33 cellular contexts compared by ENCODE assay signal in genomic region chr6:163883946-163884345, GRCh38.
DNase-seq lines count a peak whose midpoint lies in the region; ATAC-seq, FAIRE-seq and TF ChIP-seq lines count a peak whose summit lies in the region.
"Had no signal": no experiment of that assay in that cellular context is flagged by ENCODE, and none has a peak within 500 bp of the region (broad histone marks: within the 10 kb centered on the region; RNA-seq: fewer than 3 reads in every experiment).

No MANE protein-coding gene starts in this region.

- H3K4me3 Mint-ChIP-seq in CD14-positive monocyte, result peak overlapping the region in 1 of 2 donors; percentile 56
- H3K4me3 Mint-ChIP-seq: activated naive CD8-positive, alpha-beta T cell; activated T-cell treated with anti-CD3 and anti-CD28 coated beads, Interleukin-2, amount 50 U/mL, for 24 hours; neural progenitor cell; stimulated activated naive B cell treated with anti-CD40 and anti-IgM and Interleukin-4, amounts not matched to agents 10 μg/mL and 1 μg/mL and 100 μg/mL, for 72 hours; type B pancreatic cell had no signal

- no peaks in the 10 kb centered on the region for H3K36me3 Mint-ChIP-seq in CD14-positive monocyte
- H3K36me3 Mint-ChIP-seq: activated naive CD8-positive, alpha-beta T cell; type B pancreatic cell had no signal

- peaks cover 21% of the 10 kb centered on the region for H3K4me1 Mint-ChIP-seq in CD14-positive monocyte
- H3K4me1 Mint-ChIP-seq: neural progenitor cell had no signal

- FAIRE-seq in GM19239 (lab: Jason Lieb, UNC), result no peak
- no peak for FAIRE-seq in RCC 7860 (lab: Jason Lieb, UNC)
- FAIRE-seq: bronchial epithelial cell, endothelial cell of umbilical vein, islet of Langerhans, pancreas, small intestine had no signal

- ATAC-seq in HG03108 (IDR thresholded peaks at IDR 0.05; ENCODE audit: unreplicated experiment), result no peak
- ATAC-seq: left lobe of liver; stimulated activated naive B cell treated with anti-CD40 and anti-IgM and Interleukin-4, amounts not matched to agents 10 μg/mL and 1 μg/mL and 100 μg/mL, for 72 hours had no signal

- intact Hi-C loops in CD14-positive monocyte (cut with micrococcal nuclease), result no loop called here

- peak overlapping the region in 5 of 7 donors; percentile 54 to 86 (median 60) for H3K27ac Mint-ChIP-seq in CD14-positive monocyte
- H3K27ac Mint-ChIP-seq: activated naive CD8-positive, alpha-beta T cell; activated T-cell treated with anti-CD3 and anti-CD28 coated beads, Interleukin-2, amount 50 U/mL, for 24 hours; neural progenitor cell; stimulated activated naive B cell treated with anti-CD40 and anti-IgM and Interleukin-4, amounts not matched to agents 10 μg/mL and 1 μg/mL and 100 μg/mL, for 72 hours; type B pancreatic cell had no signal

- no peak for TF ChIP-seq CTCF in CD14-positive monocyte (IDR thresholded peaks at IDR 0.05)
- TF ChIP-seq CTCF in fibroblast of mammary gland (conservative IDR thresholded peaks at IDR 0.05; ENCODE audit: control insufficient read depth, insufficient read depth, low read depth, low read length), result no peak

- peaks cover 0 to 13% (median 8%) of the 10 kb centered on the region in 7 donors for H3K9me3 Mint-ChIP-seq in CD14-positive monocyte
- H3K9me3 Mint-ChIP-seq: activated T-cell treated with anti-CD3 and anti-CD28 coated beads, Interleukin-2, amount 50 U/mL, for 24 hours; type B pancreatic cell had no signal

- DNase-seq in CD14-positive monocyte (ENCODE audit: low spot score) (no peak), Kasumi-1 (lab: John Stamatoyannopoulos, UW) (peak; percentile 6 to 9), NCI-H69 (lab: John Stamatoyannopoulos, UW) (peak; percentile 10), fibroblast of mammary gland (ENCODE audit: low read depth) (peak; percentile 39), GM19239 (ENCODE audit: insufficient read length, low spot score) (no peak), RCC 7860 (ENCODE audit: low spot score) (no peak)
- DNase-seq: activated CD4-positive, alpha-beta T cell treated with anti-CD3 and anti-CD28 coated beads, Interleukin-2, amount 50 U/mL, for 1 hour; activated effector memory CD4-positive, alpha-beta T cell treated with anti-CD3 and anti-CD28 coated beads, Interleukin-2, amount 50 U/mL, for 16 hours; activated T-cell treated with anti-CD3 and anti-CD28 coated beads, Interleukin-2, amount 50 U/mL, for 24 hours; anterior cingulate cortex; COR-L47; DMS79; GF-D8; glutamatergic neuron; NCI-H1436; NCI-H2081; NCI-H345; pancreas; PC-9; retina; small intestine; stimulated activated naive B cell treated with anti-CD40 and anti-IgM and Interleukin-4, amounts not matched to agents 10 μg/mL and 1 μg/mL and 100 μg/mL, for 72 hours; T1000 had no signal

- no peak overlapping the region for H3K4me3 ChIP-seq in fibroblast of mammary gland (ENCODE audit: control insufficient read depth, low read depth, low read length)
- H3K4me3 ChIP-seq: BLaER1, neural progenitor cell, pancreas, PC-9, SJCRH30 had no signal

- H3K27me3 Mint-ChIP-seq in CD14-positive monocyte (ENCODE audit: low read depth in 3 of 3), result peaks cover 0 to 8% (median 1%) of the 10 kb centered on the region in 3 donors
- H3K27me3 Mint-ChIP-seq: type B pancreatic cell had no signal

Comparison
In these comparisons a context has a peak if more than half of its experiments do, and no peak if none do; other contexts are left out.
1. DNase-seq: peak in Kasumi-1 (2 of 2), NCI-H69 (single experiment) and fibroblast of mammary gland (single experiment); none in CD14-positive monocyte (single experiment), GM19239 (single experiment) and RCC 7860 (single experiment).